Comparison of ENCODE assay signal across 9 cellular contexts in the genomic region with DNA sequence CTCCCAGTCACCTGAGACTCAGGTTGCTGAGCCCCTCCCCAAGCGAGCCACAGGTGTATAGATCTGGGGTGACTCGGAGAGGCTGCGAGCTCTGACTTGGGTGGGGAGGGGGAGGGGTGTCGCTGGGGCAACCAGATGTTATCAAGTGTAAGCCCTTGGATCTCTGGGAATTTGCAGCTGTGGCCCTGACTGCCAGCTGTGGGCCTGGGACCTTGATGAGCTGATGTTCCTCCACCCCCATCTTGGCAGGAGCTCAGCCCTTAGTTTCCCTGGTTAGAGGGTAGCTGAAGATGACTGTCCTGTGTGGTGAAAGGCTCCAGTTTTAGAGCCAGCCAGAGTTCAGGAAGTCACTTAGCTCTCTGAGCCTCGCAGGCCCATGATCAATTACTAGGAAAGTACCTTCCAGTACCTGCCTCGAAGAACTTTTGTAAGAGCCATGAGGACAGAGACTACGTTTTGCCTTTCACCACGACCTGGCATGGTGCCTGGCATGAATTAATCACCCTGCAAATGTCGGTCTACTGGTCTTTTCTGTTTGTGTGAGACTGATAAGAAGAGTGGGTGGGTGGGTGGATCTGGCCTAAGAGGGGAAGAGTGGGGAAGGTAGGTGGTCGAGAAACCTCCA. TPM values are rescaled to one million over a fixed set of nuclear protein-coding genes. Genes with fewer than 3 reads are reported as not detected.
DNase-seq lines count a peak whose midpoint lies in the region; ATAC-seq, FAIRE-seq and TF ChIP-seq lines count a peak whose summit lies in the region.
"Had no signal": no experiment of that assay in that cellular context is flagged by ENCODE, and none has a peak within 500 bp of the region (broad histone marks: within the 10 kb centered on the region; RNA-seq: fewer than 3 reads in every experiment).

No MANE protein-coding gene starts in this region.

- peak; percentile 74 for DNase-seq in left cardiac atrium
- DNase-seq in cardiac septum (ENCODE audit: low spot score), result no peak
- DNase-seq in WTC11 (ENCODE audit: low spot score), result peak; percentile 50
- DNase-seq in stimulated activated naive CD8-positive, alpha-beta T cell treated with anti-CD3 and anti-CD28 coated beads, Interleukin-15, amount 100 ng/mL, for 72 hours, result peak in 1 of 2 donors; percentile 55
- DNase-seq in Karpas-422, result no peak
- DNase-seq in NCI-H2081 treated with DMSO at 0.1 percent for 48 hours (lab: John Stamatoyannopoulos, UW), result no peak
- DNase-seq in GM19239 (ENCODE audit: insufficient read length, low spot score), result no peak

- no peaks in the 10 kb centered on the region for H3K9me2 ChIP-seq in Karpas-422 (replicated peaks; ENCODE audit: insufficient read depth, low read length)

- ATAC-seq in left cardiac atrium (peak; percentile 36 to 66), WTC11 (peak; percentile 2)
- peak; percentile 83 for ATAC-seq in stimulated activated naive CD8-positive, alpha-beta T cell treated with anti-CD3 and anti-CD28 coated beads, Interleukin-15, amount 100 ng/mL, for 72 hours

- H3K36me3 ChIP-seq in iPS-20b (ENCODE audit: insufficient read depth, low read depth, low read length), result peaks cover 11% of the 10 kb centered on the region; the same call in 1 of the 2 replicates
- no peaks in the 10 kb centered on the region for H3K36me3 ChIP-seq in Karpas-422 (ENCODE audit: insufficient read depth, low read length)

- intact Hi-C loops in left cardiac atrium (cut with DNase I), result no loop called here
- intact Hi-C loops in cardiac septum (cut with DNase I), result no loop called here

- TF ChIP-seq CTCF in WTC11 (IDR thresholded peaks at IDR 0.05), result no peak

- H3K4me2 ChIP-seq in Karpas-422 (ENCODE audit: low read depth, low read length, poor library complexity, severe bottlenecking), result no peak overlapping the region

- no peaks in the 10 kb centered on the region for H3K79me2 ChIP-seq in Karpas-422 (ENCODE audit: low read length)

- H3K27ac ChIP-seq in iPS-20b (ENCODE audit: low read length), result peak overlapping the region; percentile 20
- no peak overlapping the region for H3K27ac ChIP-seq in Karpas-422 (ENCODE audit: low read length)

- H3K4me1 Mint-ChIP-seq in WTC11, result peaks cover 84% of the 10 kb centered on the region
- peaks cover 31% of the 10 kb centered on the region for H3K4me1 Mint-ChIP-seq in stimulated activated naive CD8-positive, alpha-beta T cell treated with anti-CD3 and anti-CD28 coated beads, Interleukin-15, amount 100 ng/mL, for 72 hours

- H3K27me3 ChIP-seq in iPS-20b (ENCODE audit: insufficient read depth, low read length), result no peaks in the 10 kb centered on the region
- no peaks in the 10 kb centered on the region for H3K27me3 ChIP-seq in Karpas-422 (ENCODE audit: low read length)

- H3K4me3 Mint-ChIP-seq in WTC11, result peak overlapping the region; percentile 54
- H3K4me3 Mint-ChIP-seq in stimulated activated naive CD8-positive, alpha-beta T cell treated with anti-CD3 and anti-CD28 coated beads, Interleukin-15, amount 100 ng/mL, for 72 hours, result no peak overlapping the region

- H2AFZ ChIP-seq in Karpas-422 (ENCODE audit: low read length), result no peak overlapping the region

- CTCF ChIA-PET in WTC11 (lab: Charles Lee), result interaction anchor here (0.7 to 5.2 kb wide), 9 partner anchors 11 to 241 kb away, joined by 3 to 59 read pairs (median 5); no protein-coding TSS in a partner anchor

- H4K20me1 ChIP-seq in Karpas-422 (ENCODE audit: insufficient read depth, low read depth, low read length), result no peaks in the 10 kb centered on the region

- POLR2A ChIA-PET in WTC11 (lab: Charles Lee), result interaction anchor here (0.5 to 2.1 kb wide), 3 partner anchors 12 to 49 kb away, joined by 3 to 8 read pairs (median 4); no protein-coding TSS in a partner anchor

- H3K4me1 ChIP-seq in iPS-20b (ENCODE audit: insufficient read depth, low read length) (peaks cover 54% of the 10 kb centered on the region), Karpas-422 (ENCODE audit: low read length) (peaks cover 14% of the 10 kb centered on the region)

- no peaks in the 10 kb centered on the region for H3K9me3 Mint-ChIP-seq in WTC11
- no peaks in the 10 kb centered on the region for H3K9me3 Mint-ChIP-seq in stimulated activated naive CD8-positive, alpha-beta T cell treated with anti-CD3 and anti-CD28 coated beads, Interleukin-15, amount 100 ng/mL, for 72 hours

- H3K36me3 Mint-ChIP-seq in WTC11, result peaks cover 11% of the 10 kb centered on the region

- H3K9ac ChIP-seq in iPS-20b (ENCODE audit: low read depth, low read length) (peak overlapping the region; percentile 60; the same call in 1 of the 2 replicates), Karpas-422 (ENCODE audit: low read length) (no peak overlapping the region)

- peak overlapping the region; percentile 100 for H3K27ac Mint-ChIP-seq in WTC11
- peak overlapping the region in 1 of 2 donors; percentile 55 for H3K27ac Mint-ChIP-seq in stimulated activated naive CD8-positive, alpha-beta T cell treated with anti-CD3 and anti-CD28 coated beads, Interleukin-15, amount 100 ng/mL, for 72 hours

- FAIRE-seq in GM19239 (lab: Jason Lieb, UNC), result no peak
- FAIRE-seq: GM18507 had no signal

- H3K4me3 ChIP-seq in iPS-20b (ENCODE audit: low read length), result no peak overlapping the region; the same call in 1 of the 2 replicates
- no peak overlapping the region for H3K4me3 ChIP-seq in Karpas-422 (ENCODE audit: low read length)

- H3K9me3 ChIP-seq in iPS-20b (ENCODE audit: insufficient read depth, low read depth, low read length) (no peaks in the 10 kb centered on the region), Karpas-422 (ENCODE audit: low read length) (no peaks in the 10 kb centered on the region)

- no peaks in the 10 kb centered on the region for H3K27me3 Mint-ChIP-seq in WTC11 (ENCODE audit: low read depth)
- H3K27me3 Mint-ChIP-seq in stimulated activated naive CD8-positive, alpha-beta T cell treated with anti-CD3 and anti-CD28 coated beads, Interleukin-15, amount 100 ng/mL, for 72 hours, result no peaks in the 10 kb centered on the region

TF ChIP-seq in WTC11, 78 proteins besides CTCF, POLR2A, EP300 and RAD21:
- TF ChIP-seq ZBTB43 (CRISPR knock-in tag; IDR thresholded peaks at IDR 0.05) (no peak), MYBL2 (CRISPR knock-in tag; IDR thresholded peaks at IDR 0.05) (no peak), EMX1 (CRISPR knock-in tag; IDR thresholded peaks at IDR 0.05) (no peak), ESRRA (CRISPR knock-in tag; IDR thresholded peaks at IDR 0.05; ENCODE audit: borderline replicate concordance) (no peak), SP1 (CRISPR knock-in tag; conservative IDR thresholded peaks at IDR 0.05) (no peak), MAX (CRISPR knock-in tag; IDR thresholded peaks at IDR 0.05) (no peak), NR1H2 (CRISPR knock-in tag; IDR thresholded peaks at IDR 0.05) (no peak), JAZF1 (CRISPR knock-in tag; IDR thresholded peaks at IDR 0.05) (no peak)
TF ChIP-seq in WTC11: peak in this region for 0.

RNA-seq across cellular contexts. Expression of gene YARS1, which starts 55.8 kb away (rescaled TPM):
- 10 to 100 TPM; 36.7 to 70.0 TPM for total RNA-seq in left cardiac atrium
- total RNA-seq in cardiac septum, result 27.8 TPM
- 142 to 197 TPM (median 154 TPM) in 3 replicates for total RNA-seq in WTC11 (2021)
- 118 and 159 TPM in 2 replicates for total RNA-seq in Karpas-422 (2014; rRNA removed; shearing (Covaris generic); ENCODE audit: low replicate concordance)

RNA-seq across cellular contexts. Expression of gene S100PBP, which starts 56.1 kb away (rescaled TPM):
- total RNA-seq in left cardiac atrium (10 to 100 TPM; 16.2 to 17.5 TPM), cardiac septum (12.5 TPM), WTC11 (2021) (62.9 to 73.2 TPM (median 70.2 TPM) in 3 replicates)
- 23.7 and 30.8 TPM in 2 replicates for total RNA-seq in Karpas-422 (2014; rRNA removed; shearing (Covaris generic); ENCODE audit: low replicate concordance)

RNA-seq across cellular contexts. Expression of gene SYNC, which starts 58.8 kb away (rescaled TPM):
- 10 to 100 TPM; 14.5 to 15.8 TPM for total RNA-seq in left cardiac atrium
- 18.2 TPM for total RNA-seq in cardiac septum
- 0.09 to 0.21 TPM (median 0.11 TPM) in 3 replicates for total RNA-seq in WTC11 (2021)
- not detected in 2 replicates for total RNA-seq in Karpas-422 (2014; rRNA removed; shearing (Covaris generic); ENCODE audit: low replicate concordance)

Comparison
In these comparisons a context has a peak if more than half of its experiments do, and no peak if none do; other contexts are left out.
1. DNase-seq: peak in left cardiac atrium (single experiment) and WTC11 (single experiment); none in cardiac septum (single experiment), Karpas-422 (single experiment), NCI-H2081 treated with DMSO at 0.1 percent for 48 hours (single experiment) and GM19239 (single experiment).
2. ATAC-seq: peak in every context shown above with its lines; median percentile 83 in stimulated activated naive CD8-positive, alpha-beta T cell treated with anti-CD3 and anti-CD28 coated beads, Interleukin-15, amount 100 ng/mL, for 72 hours; 51 in left cardiac atrium; 2 in WTC11.
3. RNA of gene SYNC, which starts 58.8 kb away (total RNA-seq): 18.2 TPM in cardiac septum (single experiment) and 14.5 to 15.8 TPM in left cardiac atrium; 0.09 to 0.21 TPM in WTC11 and not detected in Karpas-422; every median in the first group is over 10 times any median in the second.